ENCODE assay signal across 1 cellular context in genomic region chr5:172541119-172541763, GRCh38.
TF ChIP-seq lines count a peak whose summit lies in the region.

No MANE protein-coding gene starts in this region.

TF ChIP-seq in GM23338, 12 proteins besides CTCF, POLR2A, EP300 and RAD21 (continued from another document):
- TF ChIP-seq EZH2phosphoT487 (IDR thresholded peaks at IDR 0.05; ENCODE audit: unreplicated experiment), result no peak
- no peak for TF ChIP-seq ETS1 (IDR thresholded peaks at IDR 0.05)
- no peak for TF ChIP-seq STAT1 (IDR thresholded peaks at IDR 0.05; ENCODE audit: unreplicated experiment)
- no peak for TF ChIP-seq REST (IDR thresholded peaks at IDR 0.05; ENCODE audit: unreplicated experiment)
- TF ChIP-seq ZNF114 (CRISPR knock-in tag; IDR thresholded peaks at IDR 0.05), result no peak
- TF ChIP-seq POLR2AphosphoS5 (IDR thresholded peaks at IDR 0.05; ENCODE audit: low read depth), result no peak
